Comparison of ENCODE assay signal across 8 cellular contexts in genomic region chr4:60805500-60806313, GRCh38.
A peak's percentile ranks its signal among the peaks of the same experiment; 100 is the strongest.
DNase-seq lines count a peak whose midpoint lies in the region; ATAC-seq, FAIRE-seq and TF ChIP-seq lines count a peak whose summit lies in the region.
"Had no signal": no experiment of that assay in that cellular context is flagged by ENCODE, and none has a peak within 500 bp of the region (broad histone marks: within the 10 kb centered on the region; RNA-seq: fewer than 3 reads in every experiment).

No MANE protein-coding gene starts in this region.

- no TSS peak for BruUV-seq in HepG2 (replicated peaks; lab: Mats Ljungman, UMichigan)

- H3K9me2 ChIP-seq in MM.1S (replicated peaks; ENCODE audit: insufficient read depth, low read length) = no peaks in the 10 kb centered on the region

- TF ChIP-seq EP300 in HepG2 (IDR thresholded peaks at IDR 0.05; ENCODE audit: low read depth in 2 of 2, low read length in 2 of 2) (no peak), HepG2 (CRISPR knock-in tag; IDR thresholded peaks at IDR 0.05; ENCODE audit: borderline replicate concordance) (no peak)

- H3K4me3 ChIP-seq in MM.1S (ENCODE audit: low read length) (no peak overlapping the region), adrenal gland (no peak overlapping the region), HepG2 (replicated peaks in 1 of 3; ENCODE audit: insufficient read depth in 1 of 3, low read depth in 2 of 3, low read length in 3 of 3) (no peak overlapping the region)

- no peak for TF ChIP-seq RAD21 in HepG2 (CRISPR knock-in tag; IDR thresholded peaks at IDR 0.05)

- 39 to 40% (median 40%) methylated on average over 6 of the region's 6 CpGs for WGBS in adrenal gland, 4 donors
- WGBS in HepG2 (ENCODE audit: low lambda C conversion rate) = 2% methylated on average over 6 of the region's 6 CpGs

- in situ Hi-C loops in HepG2 (cut with HindIII; ENCODE audit: extremely low pct_ligation_motif_present, low pct_unique_long_range_greater_than_20kb) = no loop called here

- no peaks in the 10 kb centered on the region for H3F3A ChIP-seq in MM.1S (ENCODE audit: insufficient read depth, low read length)

- H3K9me3 ChIP-seq in MM.1S (replicated peaks; ENCODE audit: insufficient read depth, low read length) (no peaks in the 10 kb centered on the region), adrenal gland (replicated peaks in 1 of 3) (peaks cover 0 to 5% (median 0%) of the 10 kb centered on the region in 3 donors), HepG2 (ENCODE audit: low read length) (no peaks in the 10 kb centered on the region)
- H3K9me3 ChIP-seq: neutrophil had no signal

- H3K27me3 ChIP-seq in MM.1S (replicated peaks; ENCODE audit: insufficient read depth, low read length) = no peaks in the 10 kb centered on the region
- no peaks in the 10 kb centered on the region for H3K27me3 ChIP-seq in adrenal gland
- no peaks in the 10 kb centered on the region; a peak in 1 of 5 replicates for H3K27me3 ChIP-seq in HepG2 (ENCODE audit: control insufficient read depth in 1 of 2, insufficient read depth in 2 of 2, low read length in 2 of 2)
- H3K27me3 ChIP-seq: neutrophil had no signal

- no peak overlapping the region for H3K27ac ChIP-seq in MM.1S (ENCODE audit: low read length)
- no peak overlapping the region for H3K27ac ChIP-seq in adrenal gland
- H3K27ac ChIP-seq in HepG2 (ENCODE audit: extremely low read length, insufficient read depth, low read length) = no peak overlapping the region
- H3K27ac ChIP-seq: neutrophil had no signal

- TF ChIP-seq POLR2A in adrenal gland (IDR thresholded peaks at IDR 0.05) = no peak
- no peak for TF ChIP-seq POLR2A in HepG2 (IDR thresholded peaks at IDR 0.05; ENCODE audit: insufficient read depth in 1 of 2, low read depth in 2 of 2, low read length in 2 of 2)

- H3K4me1 ChIP-seq in MM.1S (ENCODE audit: low read length) (no peaks in the 10 kb centered on the region), adrenal gland (replicated peaks in 1 of 2) (no peaks in the 10 kb centered on the region), HepG2 (ENCODE audit: insufficient read depth, low read length) (no peaks in the 10 kb centered on the region)

- TF ChIP-seq CTCF in MM.1S (IDR thresholded peaks at IDR 0.05; ENCODE audit: low read length) (peak; percentile 69), adrenal gland (IDR thresholded peaks at IDR 0.05) (peak; percentile 33 to 58 (median 57)), HepG2 (CRISPR knock-in tag; IDR thresholded peaks at IDR 0.05) (peak; percentile 57)

- CTCF ChIA-PET in HepG2 (lab: Yijun Ruan, JAX; ENCODE audit: low intra/inter-chr PET ratio, low total read pairs) = interaction anchor here (1.6 kb wide), 1 partner anchor 156 kb away, joined by 6 read pairs; no protein-coding TSS in a partner anchor

- no peak for FAIRE-seq in HepG2 (lab: Jason Lieb, UNC)

- POLR2A ChIA-PET in HepG2 (lab: Yijun Ruan, JAX) = no interaction called here

- DNase-seq in MM.1S (peak; percentile 63), adrenal gland (peak in 4 of 7 donors; percentile 19 to 34 (median 28)), HepG2 (ENCODE audit: low spot score) (peak; percentile 32)
- no peak for DNase-seq in effector CD8-positive, alpha-beta T cell (lab: John Stamatoyannopoulos, UW)

- ATAC-seq in GM18498 (IDR thresholded peaks at IDR 0.05; ENCODE audit: unreplicated experiment) (peak; percentile 56), HepG2 (peak; percentile 80), HG03439 (IDR thresholded peaks at IDR 0.05; ENCODE audit: unreplicated experiment) (no peak), GM19328 (IDR thresholded peaks at IDR 0.05; ENCODE audit: unreplicated experiment) (no peak)

- no peak overlapping the region for H3K9ac ChIP-seq in MM.1S (ENCODE audit: low read length)
- H3K9ac ChIP-seq in HepG2 (ENCODE audit: insufficient read depth, low read depth, low read length) = no peak overlapping the region

- H3K4me2 ChIP-seq in MM.1S (ENCODE audit: low read depth, low read length) (no peak overlapping the region), HepG2 (ENCODE audit: low read depth, low read length) (no peak overlapping the region)

- H2AFZ ChIP-seq in MM.1S (ENCODE audit: low read length) = no peak overlapping the region
- no peak overlapping the region for H2AFZ ChIP-seq in HepG2 (ENCODE audit: low read length)

- H3K79me2 ChIP-seq in MM.1S (ENCODE audit: low read length) (no peaks in the 10 kb centered on the region), HepG2 (ENCODE audit: insufficient read depth, low read length) (no peaks in the 10 kb centered on the region)

- intact Hi-C loops in adrenal gland (cut with DNase I) (no loop called here), HepG2 (cut with micrococcal nuclease; ENCODE audit: unreplicated experiment) (loop anchor here (1.0 to 5.0 kb wide), 3 partner anchors 102 to 1904 kb away; no protein-coding TSS in a partner anchor)

- no peaks in the 10 kb centered on the region for H3K36me3 ChIP-seq in MM.1S (replicated peaks; ENCODE audit: insufficient read depth, low read length)
- H3K36me3 ChIP-seq in adrenal gland (replicated peaks in 1 of 2) = no peaks in the 10 kb centered on the region
- no peaks in the 10 kb centered on the region for H3K36me3 ChIP-seq in HepG2 (replicated peaks in 1 of 2; ENCODE audit: control insufficient read depth in 1 of 2, insufficient read depth in 2 of 2, low read length in 2 of 2)
- H3K36me3 ChIP-seq: neutrophil had no signal

- H4K20me1 ChIP-seq in MM.1S (ENCODE audit: insufficient read depth, low read length) (no peaks in the 10 kb centered on the region), HepG2 (ENCODE audit: insufficient read depth, low read length) (no peaks in the 10 kb centered on the region)

TF ChIP-seq in HepG2, 621 proteins besides CTCF, POLR2A, EP300 and RAD21:
- TF ChIP-seq ZNF615 (CRISPR knock-in tag; IDR thresholded peaks at IDR 0.05; ENCODE audit: borderline replicate concordance) (no peak), STAG1 (CRISPR knock-in tag; IDR thresholded peaks at IDR 0.05) (peak; percentile 55), ZNF451 (CRISPR knock-in tag; IDR thresholded peaks at IDR 0.05) (no peak), USF2 (IDR thresholded peaks at IDR 0.05; ENCODE audit: low read depth, low read length) (peak; percentile 56; the same call in 1 of the 2 replicates), USF2 (CRISPR knock-in tag; IDR thresholded peaks at IDR 0.05; ENCODE audit: borderline replicate concordance) (no peak), ZNF337 (CRISPR knock-in tag; IDR thresholded peaks at IDR 0.05; ENCODE audit: borderline replicate concordance, low read depth) (no peak), RAD51 (IDR thresholded peaks at IDR 0.05; ENCODE audit: borderline replicate concordance) (peak; percentile 87), TEAD2 (CRISPR knock-in tag; IDR thresholded peaks at IDR 0.05) (no peak)

Comparison
In these comparisons a context has a peak if more than half of its experiments do, and no peak if none do; other contexts are left out.
1. ATAC-seq: peak in GM18498 (single experiment) and HepG2 (single experiment); none in HG03439 (single experiment) and GM19328 (single experiment).
2. Peak in every context shown above with its lines, with median percentiles within 50 percentile points of each other: CTCF ChIP-seq.